Comparison of ENCODE assay signal across 1 cellular context in genomic region chr5:173016621-173017046, GRCh38.
TF ChIP-seq lines count a peak whose summit lies in the region.

No MANE protein-coding gene starts in this region.

TF ChIP-seq in IMR-90, 13 proteins besides CTCF, POLR2A, EP300 and RAD21 (continued from another document):
- TF ChIP-seq USF2 (IDR thresholded peaks at IDR 0.05; ENCODE audit: low read depth, low read length): no peak
- no peak for TF ChIP-seq FOS (IDR thresholded peaks at IDR 0.05; ENCODE audit: low read depth, low read length)
- no peak for TF ChIP-seq RFX5 (IDR thresholded peaks at IDR 0.05; ENCODE audit: low read depth, low read length)
- no peak for TF ChIP-seq MXI1 (IDR thresholded peaks at IDR 0.05; ENCODE audit: borderline replicate concordance, low read depth, low read length)
- no peak for TF ChIP-seq BHLHE40 (IDR thresholded peaks at IDR 0.05; ENCODE audit: low read depth, low read length)
- no peak for TF ChIP-seq MAZ (IDR thresholded peaks at IDR 0.05; ENCODE audit: borderline replicate concordance, low read depth, low read length)
- TF ChIP-seq MAFK (IDR thresholded peaks at IDR 0.05; ENCODE audit: low read depth, low read length): no peak
- TF ChIP-seq RCOR1 (IDR thresholded peaks at IDR 0.05; ENCODE audit: insufficient replicate concordance, low read length): no peak
- TF ChIP-seq CEBPB (IDR thresholded peaks at IDR 0.05; ENCODE audit: low read depth, low read length): no peak
